In genomic region chr4:152374153-152374552, GRCh38 we compare ENCODE assay signal across 21 cellular contexts.
"Had no signal": no experiment of that assay in that cellular context is flagged by ENCODE, and none has a peak within 500 bp of the region (broad histone marks: within the 10 kb centered on the region; RNA-seq: fewer than 3 reads in every experiment).

No MANE protein-coding gene starts in this region.

- H3K9ac ChIP-seq: neural progenitor cell had no signal

- H3K36me3 ChIP-seq: esophagus muscularis mucosa, neural progenitor cell, ovary, sigmoid colon, thoracic aorta had no signal

- H3K36me3 Mint-ChIP-seq: neural progenitor cell had no signal

- H3K4me3 Mint-ChIP-seq: activated naive CD8-positive, alpha-beta T cell; neural progenitor cell; T-cell had no signal

- H2AFZ ChIP-seq: neural progenitor cell had no signal

- DNase-seq: activated CD4-positive, alpha-beta T cell treated with anti-CD3 and anti-CD28 coated beads for 1 hour; activated CD4-positive, alpha-beta T cell treated with anti-CD3 and anti-CD28 coated beads, Interleukin-2, amount 50 U/mL, for 4 hours; activated gamma-delta T cell treated with Interleukin-2 at 50 U/mL for 16 hours; activated T-cell treated with anti-CD3 and anti-CD28 coated beads, Interleukin-2, amount 50 U/mL, for 48 hours; amygdala; body of pancreas; caudate nucleus; cortex of kidney; effector CD4-positive, alpha-beta T cell; hypothalamus; kidney glomerular epithelial cell; ovary; sigmoid colon; stimulated activated CD4-positive, alpha-beta T cell treated with anti-CD3 and anti-CD28 coated beads, Interleukin-12 subunit alpha, Interleukin-12 subunit beta, amount 100 ng/mL, for 4 hours; stimulated activated CD4-positive, alpha-beta T cell treated with anti-CD3 and anti-CD28 coated beads, Interleukin-2, amount 100 ng/mL, for 24 hours; T-cell; T1000 had no signal

- H3K27ac Mint-ChIP-seq: activated naive CD8-positive, alpha-beta T cell; neural progenitor cell; T-cell had no signal

- H3K27me3 Mint-ChIP-seq: activated naive CD8-positive, alpha-beta T cell; T-cell had no signal

- ATAC-seq: body of pancreas, T-cell had no signal

- H3K27me3 ChIP-seq: body of pancreas, esophagus muscularis mucosa, neural progenitor cell, ovary, sigmoid colon had no signal

- H3K27ac ChIP-seq: body of pancreas, esophagus muscularis mucosa, neural progenitor cell, ovary, sigmoid colon, thoracic aorta had no signal

- H3K4me3 ChIP-seq: body of pancreas, esophagus muscularis mucosa, neural progenitor cell, ovary, sigmoid colon, thoracic aorta had no signal

- H3K4me2 ChIP-seq: neural progenitor cell had no signal

- H3K9me3 ChIP-seq: body of pancreas, esophagus muscularis mucosa, ovary, sigmoid colon, thoracic aorta had no signal

- H3K4me1 Mint-ChIP-seq: neural progenitor cell had no signal

- H3K4me1 ChIP-seq: neural progenitor cell had no signal
